8 cellular contexts compared by ENCODE assay signal in genomic region chr10:91907914-91908357, GRCh38. TPM values are rescaled to one million over a fixed set of nuclear protein-coding genes. Genes with fewer than 3 reads are reported as not detected.
DNase-seq lines count a peak whose midpoint lies in the region; ATAC-seq and TF ChIP-seq lines count a peak whose summit lies in the region.

No MANE protein-coding gene starts in this region.

- H3K27me3 Mint-ChIP-seq in activated CD4-positive, alpha-beta T cell treated with anti-CD3 and anti-CD28 coated beads for 36 hours, result peaks cover 2% of the 10 kb centered on the region
- no peaks in the 10 kb centered on the region for H3K27me3 Mint-ChIP-seq in nephron (ENCODE audit: low read depth)

- no TSS peak for BruUV-seq in Panc1 (replicated peaks; lab: Mats Ljungman, UMichigan)

- intact Hi-C loops in activated CD4-positive, alpha-beta T cell treated with anti-CD3 and anti-CD28 coated beads for 36 hours (cut with DNase I, micrococcal nuclease), result loop anchor here (1.0 to 10.0 kb wide), 8 partner anchors 15 to 1033 kb away; partner anchors contain the start of genes BTAF1 (in 2 of the 2), HECTD2 (in 2 of the 2), RPP30 (in 1 of the 2) and TNKS2 (in 1 of the 2)
- intact Hi-C loops in Panc1 (cut with micrococcal nuclease; ENCODE audit: unreplicated experiment), result loop anchor here (10.0 kb wide), 1 partner anchor 273 kb away; the partner anchor contains the start of gene PPP1R3C

- TF ChIP-seq CTCF in Panc1 (IDR thresholded peaks at IDR 0.05), result no peak
- TF ChIP-seq CTCF in epithelial cell of proximal tubule (conservative IDR thresholded peaks at IDR 0.05; ENCODE audit: low read depth, low read length), result no peak
- TF ChIP-seq CTCF in nephron (IDR thresholded peaks at IDR 0.05; ENCODE audit: unreplicated experiment in 3 of 3), result no peak

- H3K4me1 ChIP-seq in Panc1 (ENCODE audit: control insufficient read depth, insufficient read depth, low read length), result peaks cover 10% of the 10 kb centered on the region

- peak overlapping the region; percentile 82 for H3K27ac Mint-ChIP-seq in activated CD4-positive, alpha-beta T cell treated with anti-CD3 and anti-CD28 coated beads for 36 hours
- H3K27ac Mint-ChIP-seq in nephron, result peak overlapping the region; percentile 20 to 74 (median 34)

- peaks cover 21% of the 10 kb centered on the region for H3K4me1 Mint-ChIP-seq in activated CD4-positive, alpha-beta T cell treated with anti-CD3 and anti-CD28 coated beads for 36 hours
- H3K4me1 Mint-ChIP-seq in nephron, result peaks cover 14% of the 10 kb centered on the region

- POLR2A ChIA-PET in activated CD4-positive, alpha-beta T cell treated with anti-CD3 and anti-CD28 coated beads for 36 hours (lab: Charles Lee), result interaction anchor here (2.6 kb wide), 1 partner anchor 16 kb away, joined by 13 read pairs; the partner anchor contains the start of gene BTAF1
- POLR2A ChIA-PET in Panc1 (lab: Charles Lee), result interaction anchor here (0.6 to 0.7 kb wide), 2 partner anchors 135 to 1049 kb away, joined by 7 to 10 read pairs; no protein-coding TSS in a partner anchor

- H3K27ac ChIP-seq in Panc1 (ENCODE audit: low read length), result peak overlapping the region; percentile 83

- DNase-seq in activated CD4-positive, alpha-beta T cell treated with anti-CD3 and anti-CD28 coated beads for 36 hours, result peak; percentile 55
- no peak for DNase-seq in activated CD4-positive, alpha-beta T cell treated with anti-CD3 and anti-CD28 coated beads for 1 hour
- DNase-seq in Panc1 (ENCODE audit: low read depth, low spot score), result no peak
- DNase-seq in epithelial cell of proximal tubule (ENCODE audit: low read depth), result no peak
- no peak for DNase-seq in NCI-H1417 treated with DMSO at 0.1 percent for 48 hours (lab: John Stamatoyannopoulos, UW)

- H3K9me3 ChIP-seq in Panc1 (ENCODE audit: control insufficient read depth, insufficient read depth, low read depth, low read length), result no peaks in the 10 kb centered on the region

- CTCF ChIA-PET in activated CD4-positive, alpha-beta T cell treated with anti-CD3 and anti-CD28 coated beads for 36 hours (lab: Charles Lee), result interaction anchor here (0.6 to 1.9 kb wide), 12 partner anchors 9 to 383 kb away, joined by 3 to 13 read pairs (median 4); partner anchors contain the start of genes BTAF1, CPEB3 and MARCHF5
- CTCF ChIA-PET in Panc1 (lab: Charles Lee), result interaction anchor here (0.5 to 1.6 kb wide), 2 partner anchors 22 to 149 kb away, joined by 3 to 7 read pairs; no protein-coding TSS in a partner anchor

- peaks cover 4% of the 10 kb centered on the region for H3K36me3 Mint-ChIP-seq in activated CD4-positive, alpha-beta T cell treated with anti-CD3 and anti-CD28 coated beads for 36 hours (ENCODE audit: low read depth)
- H3K36me3 Mint-ChIP-seq in nephron (ENCODE audit: low read depth), result peaks cover 21% of the 10 kb centered on the region

- no peaks in the 10 kb centered on the region for H3K36me3 ChIP-seq in Panc1 (ENCODE audit: control insufficient read depth, insufficient read depth, low read length)

- peak overlapping the region; percentile 84 for H3K4me3 Mint-ChIP-seq in activated CD4-positive, alpha-beta T cell treated with anti-CD3 and anti-CD28 coated beads for 36 hours
- peak overlapping the region; percentile 86 to 90 (median 90) for H3K4me3 Mint-ChIP-seq in nephron

- no peaks in the 10 kb centered on the region for H3K9me3 Mint-ChIP-seq in activated CD4-positive, alpha-beta T cell treated with anti-CD3 and anti-CD28 coated beads for 36 hours (ENCODE audit: low read depth)
- no peaks in the 10 kb centered on the region for H3K9me3 Mint-ChIP-seq in nephron

- H3K27me3 ChIP-seq in Panc1 (ENCODE audit: control insufficient read depth, insufficient read depth, low read length), result no peaks in the 10 kb centered on the region

- ATAC-seq in activated CD4-positive, alpha-beta T cell treated with anti-CD3 and anti-CD28 coated beads for 36 hours, result peak; percentile 17
- peak; percentile 51 for ATAC-seq in Panc1
- ATAC-seq in HG02981 (IDR thresholded peaks at IDR 0.05; ENCODE audit: unreplicated experiment), result no peak
- ATAC-seq in GM18868 (IDR thresholded peaks at IDR 0.05; ENCODE audit: unreplicated experiment), result no peak

- H3K4me3 ChIP-seq in Panc1 (ENCODE audit: low read depth in 2 of 2, low read length in 2 of 2) (peak overlapping the region; percentile 68 to 89), epithelial cell of proximal tubule (ENCODE audit: low read depth, low read length) (peak overlapping the region; percentile 76)

- in situ Hi-C loops in Panc1 (cut with HindIII; ENCODE audit: low pct_unique_long_range_greater_than_20kb, low sequenced_read_pairs), result no loop called here

RNA-seq across cellular contexts. Expression of gene FGFBP3, which starts 1.4 kb away (rescaled TPM):
- 1 to 10 TPM; 1.5 TPM for total RNA-seq in activated CD4-positive, alpha-beta T cell treated with anti-CD3 and anti-CD28 coated beads for 36 hours
- total RNA-seq in Panc1 (2021; ENCODE audit: unreplicated experiment) (1.5 TPM), epithelial cell of proximal tubule (0.12 and 1.2 TPM in 2 replicates)
- polyA plus RNA-seq in Panc1 (2012; ENCODE audit: insufficient read length), result 2.0 TPM

RNA-seq across cellular contexts. Expression of gene BTAF1, which starts 15.6 kb away (rescaled TPM):
- total RNA-seq in activated CD4-positive, alpha-beta T cell treated with anti-CD3 and anti-CD28 coated beads for 36 hours, result 10 to 100 TPM; 59.0 to 59.4 TPM
- 33.8 TPM for total RNA-seq in Panc1 (2021; ENCODE audit: unreplicated experiment)
- polyA plus RNA-seq in Panc1 (2012; ENCODE audit: insufficient read length), result 10.1 TPM
- total RNA-seq in epithelial cell of proximal tubule, result 19.2 and 35.2 TPM in 2 replicates

Comparison
In these comparisons a context has a peak if more than half of its experiments do, and no peak if none do; other contexts are left out.
1. ATAC-seq: peak in activated CD4-positive, alpha-beta T cell treated with anti-CD3 and anti-CD28 coated beads for 36 hours (single experiment) and Panc1 (single experiment); none in HG02981 (single experiment) and GM18868 (single experiment).